ENCODE assay signal across 14 cellular contexts in genomic region chr9:120312031-120312430, GRCh38.
"Had no signal": no experiment of that assay in that cellular context is flagged by ENCODE, and none has a peak within 500 bp of the region (broad histone marks: within the 10 kb centered on the region; RNA-seq: fewer than 3 reads in every experiment).

No MANE protein-coding gene starts in this region.

- DNase-seq: Karpas-422, KG1, MG63, NCI-H1092, NCI-H1436, NCI-H187, NCI-H2029 treated with DMSO at 0.1 percent for 48 hours, NCI-H2171 treated with DMSO at 0.1 percent for 48 hours, NCI-H526, Right ventricle myocardium superior, RPMI8226, SIG-M5 had no signal

- H3K27ac ChIP-seq: SJSA1, SK-N-MC had no signal

- H3K4me1 ChIP-seq: SJSA1 had no signal

- H3K27me3 ChIP-seq: MG63, SJSA1 had no signal

- H3K36me3 ChIP-seq: MG63, SJSA1 had no signal

- H3K9me3 ChIP-seq: SJSA1 had no signal

- H3K4me3 ChIP-seq: MG63, SJSA1, SK-N-MC had no signal
